In the genomic region with DNA sequence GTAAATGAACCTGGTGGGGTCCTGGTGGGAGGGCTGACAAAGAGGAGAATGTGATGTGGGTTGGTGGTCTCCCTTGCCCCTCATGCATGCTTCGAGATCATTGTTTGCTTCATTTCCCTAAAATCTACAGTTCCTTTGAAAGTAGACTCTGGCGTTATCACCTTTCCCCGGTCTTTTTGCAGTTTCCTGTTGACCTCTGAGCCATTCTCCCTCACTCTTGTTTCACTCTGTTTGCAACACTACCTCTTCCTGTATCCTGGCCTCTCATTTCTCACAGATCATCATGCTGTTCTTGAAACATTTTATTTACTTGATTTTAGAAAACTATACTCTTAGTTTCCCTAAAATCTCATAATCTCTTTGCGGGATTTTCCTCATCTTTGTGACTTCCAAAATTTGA, we compare ENCODE assay signal across 2 cellular contexts.
TF ChIP-seq lines count a peak whose summit lies in the region.

No MANE protein-coding gene starts in this region.

TF ChIP-seq in IMR-90, 13 proteins besides CTCF, POLR2A, EP300 and RAD21:
- TF ChIP-seq, protein P1, sequence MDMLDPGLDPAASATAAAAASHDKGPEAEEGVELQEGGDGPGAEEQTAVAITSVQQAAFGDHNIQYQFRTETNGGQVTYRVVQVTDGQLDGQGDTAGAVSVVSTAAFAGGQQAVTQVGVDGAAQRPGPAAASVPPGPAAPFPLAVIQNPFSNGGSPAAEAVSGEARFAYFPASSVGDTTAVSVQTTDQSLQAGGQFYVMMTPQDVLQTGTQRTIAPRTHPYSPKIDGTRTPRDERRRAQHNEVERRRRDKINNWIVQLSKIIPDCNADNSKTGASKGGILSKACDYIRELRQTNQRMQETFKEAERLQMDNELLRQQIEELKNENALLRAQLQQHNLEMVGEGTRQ (IDR thresholded peaks at IDR 0.05; ENCODE audit: low read depth, low read length) = no peak
- TF ChIP-seq MAZ (IDR thresholded peaks at IDR 0.05; ENCODE audit: borderline replicate concordance, low read depth, low read length) (no peak), MAFK (IDR thresholded peaks at IDR 0.05; ENCODE audit: low read depth, low read length) (no peak), RFX5 (IDR thresholded peaks at IDR 0.05; ENCODE audit: low read depth, low read length) (no peak)

TF ChIP-seq in K562, 482 proteins besides CTCF, POLR2A, EP300 and RAD21:
- TF ChIP-seq NR2C1 (IDR thresholded peaks at IDR 0.05) (no peak), NR2C1 (tag; IDR thresholded peaks at IDR 0.05) (0 out of 2 replicates have a peak, but pooled peaks have one; percentile 24), CREB3 (tag; conservative IDR thresholded peaks at IDR 0.05; ENCODE audit: low read depth) (no peak), ZBTB9 (CRISPR knock-in tag; IDR thresholded peaks at IDR 0.05) (0 out of 2 replicates have a peak, but pooled peaks have one; percentile 38)
